2 cellular contexts compared by ENCODE assay signal in genomic region chr21:31317688-31318087, GRCh38.
TF ChIP-seq lines count a peak whose summit lies in the region.

No MANE protein-coding gene starts in this region.

TF ChIP-seq in HCT116, 20 proteins besides CTCF, POLR2A, EP300 and RAD21:
- TF ChIP-seq YY1 (IDR thresholded peaks at IDR 0.05; ENCODE audit: extremely low read depth, insufficient replicate concordance, low read depth, low read length), result no peak
TF ChIP-seq in HCT116: peak in this region for 0.

TF ChIP-seq in GM12878, 131 proteins besides CTCF, POLR2A, EP300 and RAD21:
- TF ChIP-seq, protein P1, sequence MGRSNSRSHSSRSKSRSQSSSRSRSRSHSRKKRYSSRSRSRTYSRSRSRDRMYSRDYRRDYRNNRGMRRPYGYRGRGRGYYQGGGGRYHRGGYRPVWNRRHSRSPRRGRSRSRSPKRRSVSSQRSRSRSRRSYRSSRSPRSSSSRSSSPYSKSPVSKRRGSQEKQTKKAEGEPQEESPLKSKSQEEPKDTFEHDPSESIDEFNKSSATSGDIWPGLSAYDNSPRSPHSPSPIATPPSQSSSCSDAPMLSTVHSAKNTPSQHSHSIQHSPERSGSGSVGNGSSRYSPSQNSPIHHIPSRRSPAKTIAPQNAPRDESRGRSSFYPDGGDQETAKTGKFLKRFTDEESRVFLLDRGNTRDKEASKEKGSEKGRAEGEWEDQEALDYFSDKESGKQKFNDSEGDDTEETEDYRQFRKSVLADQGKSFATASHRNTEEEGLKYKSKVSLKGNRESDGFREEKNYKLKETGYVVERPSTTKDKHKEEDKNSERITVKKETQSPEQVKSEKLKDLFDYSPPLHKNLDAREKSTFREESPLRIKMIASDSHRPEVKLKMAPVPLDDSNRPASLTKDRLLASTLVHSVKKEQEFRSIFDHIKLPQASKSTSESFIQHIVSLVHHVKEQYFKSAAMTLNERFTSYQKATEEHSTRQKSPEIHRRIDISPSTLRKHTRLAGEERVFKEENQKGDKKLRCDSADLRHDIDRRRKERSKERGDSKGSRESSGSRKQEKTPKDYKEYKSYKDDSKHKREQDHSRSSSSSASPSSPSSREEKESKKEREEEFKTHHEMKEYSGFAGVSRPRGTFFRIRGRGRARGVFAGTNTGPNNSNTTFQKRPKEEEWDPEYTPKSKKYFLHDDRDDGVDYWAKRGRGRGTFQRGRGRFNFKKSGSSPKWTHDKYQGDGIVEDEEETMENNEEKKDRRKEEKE (IDR thresholded peaks at IDR 0.05), result no peak
- TF ChIP-seq CHD4 (IDR thresholded peaks at IDR 0.05), result no peak
- TF ChIP-seq RUNX3 (IDR thresholded peaks at IDR 0.05; ENCODE audit: low read length), result no peak
- TF ChIP-seq CUX1 (IDR thresholded peaks at IDR 0.05; ENCODE audit: insufficient replicate concordance, low read depth, low read length), result no peak
- TF ChIP-seq RELA (IDR thresholded peaks at IDR 0.05; ENCODE audit: borderline replicate concordance, partially characterized antibody), result no peak
- TF ChIP-seq MTA2 (IDR thresholded peaks at IDR 0.05; ENCODE audit: low read depth), result no peak
- TF ChIP-seq NR2C1 (IDR thresholded peaks at IDR 0.05), result no peak
- no peak for TF ChIP-seq IRF4 (IDR thresholded peaks at IDR 0.05; ENCODE audit: low read depth, low read length)
- TF ChIP-seq SMARCA5 (IDR thresholded peaks at IDR 0.05), result no peak
- no peak for TF ChIP-seq KDM1A (IDR thresholded peaks at IDR 0.05; ENCODE audit: borderline replicate concordance)
- no peak for TF ChIP-seq ZZZ3 (IDR thresholded peaks at IDR 0.05; ENCODE audit: control insufficient read depth, insufficient read length, low read depth)
- TF ChIP-seq RBBP5 (conservative IDR thresholded peaks at IDR 0.05), result no peak
- TF ChIP-seq EED (IDR thresholded peaks at IDR 0.05; ENCODE audit: low read depth), result no peak
- no peak for TF ChIP-seq IKZF1 (conservative IDR thresholded peaks at IDR 0.05)
- TF ChIP-seq CHD1 (IDR thresholded peaks at IDR 0.05; ENCODE audit: low read depth, low read length), result no peak
- TF ChIP-seq, protein P2, sequence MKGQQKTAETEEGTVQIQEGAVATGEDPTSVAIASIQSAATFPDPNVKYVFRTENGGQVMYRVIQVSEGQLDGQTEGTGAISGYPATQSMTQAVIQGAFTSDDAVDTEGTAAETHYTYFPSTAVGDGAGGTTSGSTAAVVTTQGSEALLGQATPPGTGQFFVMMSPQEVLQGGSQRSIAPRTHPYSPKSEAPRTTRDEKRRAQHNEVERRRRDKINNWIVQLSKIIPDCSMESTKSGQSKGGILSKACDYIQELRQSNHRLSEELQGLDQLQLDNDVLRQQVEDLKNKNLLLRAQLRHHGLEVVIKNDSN (IDR thresholded peaks at IDR 0.05; ENCODE audit: borderline replicate concordance, extremely low read length, insufficient read depth, low read depth, low read length), result no peak
- no peak for TF ChIP-seq ZNF384 (IDR thresholded peaks at IDR 0.05; ENCODE audit: borderline replicate concordance, low read depth, low read length)
